ENCODE assay signal across 2 cellular contexts in the genomic region with DNA sequence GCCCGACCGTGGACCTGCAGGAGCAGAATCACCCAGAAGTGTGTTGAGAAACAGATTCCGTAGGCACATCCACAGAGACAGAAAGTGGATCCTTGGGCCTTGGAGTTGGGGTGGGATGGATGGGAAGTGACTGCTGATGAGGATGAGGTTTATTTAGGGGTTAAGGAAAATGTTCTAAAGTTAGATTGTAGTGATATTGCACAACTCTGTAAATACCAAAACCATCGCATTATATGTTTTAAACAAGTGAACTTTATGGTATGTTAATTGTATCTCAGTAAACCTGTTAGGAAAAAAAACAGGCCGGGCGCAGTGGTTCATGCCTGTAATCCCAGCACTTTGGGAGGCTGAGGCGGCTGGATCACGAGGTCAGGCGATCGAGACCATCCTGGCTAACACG.
TF ChIP-seq lines count a peak whose summit lies in the region.

No MANE protein-coding gene starts in this region.

TF ChIP-seq in HepG2, 621 proteins besides CTCF, POLR2A, EP300 and RAD21:
- TF ChIP-seq ZNF614 (CRISPR knock-in tag; IDR thresholded peaks at IDR 0.05; ENCODE audit: borderline replicate concordance) (no peak), PHF8 (CRISPR knock-in tag; IDR thresholded peaks at IDR 0.05) (no peak), CEBPB (IDR thresholded peaks at IDR 0.05; ENCODE audit: borderline replicate concordance, low read depth, low read length) (0 out of 2 replicates have a peak, but pooled peaks have one; percentile 53)

TF ChIP-seq in K562, 482 proteins besides CTCF, POLR2A, EP300 and RAD21:
- no peak for TF ChIP-seq CC2D1A (IDR thresholded peaks at IDR 0.05)
- TF ChIP-seq TRIM28 (IDR thresholded peaks at IDR 0.05) = no peak
- no peak for TF ChIP-seq ZNF586 (CRISPR knock-in tag; conservative IDR thresholded peaks at IDR 0.05)
- TF ChIP-seq CEBPB (tag; IDR thresholded peaks at IDR 0.05) = peak; percentile 29; the same call in 1 of the 2 replicates
- no peak for TF ChIP-seq ZNF124 (CRISPR knock-in tag; IDR thresholded peaks at IDR 0.05)
